In the genomic region with DNA sequence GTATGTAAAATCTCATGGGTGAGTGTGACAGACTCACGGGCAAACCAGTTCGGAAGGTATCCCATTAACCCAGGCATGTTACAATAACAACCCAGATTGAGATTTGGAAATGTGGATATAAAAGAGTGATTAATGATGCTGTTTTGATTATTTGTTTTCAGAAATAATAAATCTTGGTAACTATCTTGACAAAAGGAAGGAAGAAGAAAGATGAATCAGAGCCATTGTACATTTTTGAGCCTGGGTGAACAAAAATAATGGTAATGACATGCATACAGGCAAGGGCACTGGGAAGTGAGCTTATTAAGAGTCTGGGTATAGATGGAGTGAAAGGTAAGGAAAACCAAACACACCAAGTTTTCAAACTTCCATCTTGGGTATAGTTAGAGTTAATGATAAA, we compare ENCODE assay signal across 31 cellular contexts.
"Had no signal": no experiment of that assay in that cellular context is flagged by ENCODE, and none has a peak within 500 bp of the region (broad histone marks: within the 10 kb centered on the region; RNA-seq: fewer than 3 reads in every experiment).

No MANE protein-coding gene starts in this region.

- ATAC-seq: activated CD8-positive, alpha-beta T cell treated with anti-CD3 and anti-CD28 coated beads for 36 hours; activated naive CD4-positive, alpha-beta T cell treated with anti-CD3 and anti-CD28 coated beads, Interleukin-2, amount 50 U/mL, for 72 hours; activated T-cell treated with anti-CD3 and anti-CD28 coated beads, Interleukin-2, amount 50 U/mL, for 4 hours; activated T-cell treated with anti-CD3 and anti-CD28 coated beads, Interleukin-2, amount 50 U/mL, for 72 hours; activated T-helper 17 cell treated with anti-CD3 and anti-CD28 coated beads, Interleukin-2, amount 50 U/mL, for 72 hours had no signal

- H3K4me1 ChIP-seq: adrenal gland had no signal

- DNase-seq: activated B cell treated with CpG ODN at 0.5 μM for 24 hours; activated CD4-positive, alpha-beta memory T cell treated with anti-CD3 and anti-CD28 coated beads for 36 hours; activated CD4-positive, alpha-beta T cell treated with anti-CD3 and anti-CD28 coated beads for 4 hours; activated CD4-positive, alpha-beta T cell treated with anti-CD3 and anti-CD28 coated beads, Interleukin-2, amount 10 ng/mL, durations not matched to agents 24 days and 14 days; activated CD4-positive, alpha-beta T cell treated with anti-CD3 and anti-CD28 coated beads, Interleukin-2, amount 50 U/mL, for 1 hour; activated CD4-positive, alpha-beta T cell treated with anti-CD3 and anti-CD28 coated beads, Interleukin-2, amount 50 U/mL, for 4 hours; activated CD4-positive, CD25-positive, alpha-beta regulatory T cell treated with anti-CD3 and anti-CD28 coated beads, Interleukin-2, amount 50 U/mL, for 72 hours; activated CD8-positive, alpha-beta memory T cell treated with anti-CD3 and anti-CD28 coated beads, Interleukin-2, amount 50 U/mL, for 4 hours; activated CD8-positive, alpha-beta T cell treated with anti-CD3 and anti-CD28 coated beads for 36 hours; activated effector memory CD4-positive, alpha-beta T cell treated with anti-CD3 and anti-CD28 coated beads, Interleukin-2, amount 50 U/mL, for 16 hours; activated gamma-delta T cell treated with Interleukin-2 at 50 U/mL for 16 hours; activated naive CD4-positive, alpha-beta T cell; activated naive CD4-positive, alpha-beta T cell treated with anti-CD3 and anti-CD28 coated beads for 36 hours; activated naive CD4-positive, alpha-beta T cell treated with anti-CD3 and anti-CD28 coated beads, Interleukin-2, amount 50 U/mL, for 16 hours; activated naive CD8-positive, alpha-beta T cell treated with anti-CD3 and anti-CD28 coated beads for 36 hours; activated T-cell treated with anti-CD3 and anti-CD28 coated beads for 4 hours; activated T-cell treated with anti-CD3 and anti-CD28 coated beads, Interleukin-2, amount 50 U/mL, for 1 hour; activated T-cell treated with anti-CD3 and anti-CD28 coated beads, Interleukin-2, amount 50 U/mL, for 4 hours; activated T-cell treated with anti-CD3 and anti-CD28 coated beads, Interleukin-2, amount 50 U/mL, for 72 hours; adrenal gland; amniotic stem cell; aorta; caudate nucleus; cerebellar nuclear complex; T-helper 1 cell; T-helper 2 cell; T-helper 9 cell had no signal

- H3K27ac ChIP-seq: adrenal gland, cardiac muscle cell, VCaP had no signal

- H3K4me3 ChIP-seq: adrenal gland, cardiac muscle cell had no signal

- H3K9me3 ChIP-seq: adrenal gland had no signal

- H3K27me3 ChIP-seq: adrenal gland, cardiac muscle cell had no signal

- H3K36me3 ChIP-seq: adrenal gland, cardiac muscle cell had no signal
